Comparison of ENCODE assay signal across 8 cellular contexts in genomic region chr1:43348343-43348808, GRCh38. TPM values are rescaled to one million over a fixed set of nuclear protein-coding genes. Genes with fewer than 3 reads are reported as not detected.
A peak's percentile ranks its signal among the peaks of the same experiment; 100 is the strongest.
DNase-seq lines count a peak whose midpoint lies in the region; ATAC-seq, FAIRE-seq and TF ChIP-seq lines count a peak whose summit lies in the region.

No MANE protein-coding gene starts in this region.

- H3K4me3 ChIP-seq in RWPE2 (ENCODE audit: severe bottlenecking) (peak overlapping the region; percentile 40), fibroblast of mammary gland (ENCODE audit: control insufficient read depth, low read depth, low read length) (peak overlapping the region; percentile 47), pancreas (peak overlapping the region; percentile 39 to 60 (median 53))

- ATAC-seq in RWPE2 (ENCODE audit: low read depth) (peak; percentile 39), pancreas (peak; percentile 33 to 56 (median 46)), GM21381 (IDR thresholded peaks at IDR 0.05; ENCODE audit: unreplicated experiment) (no peak)

- TF ChIP-seq CTCF in RWPE2 (IDR thresholded peaks at IDR 0.05; ENCODE audit: poor library complexity, severe bottlenecking) (no peak), fibroblast of mammary gland (conservative IDR thresholded peaks at IDR 0.05; ENCODE audit: control insufficient read depth, insufficient read depth, low read depth, low read length) (no peak), pancreas (IDR thresholded peaks at IDR 0.05) (no peak)

- H3K36me3 ChIP-seq in RWPE2 (ENCODE audit: low read depth) = no peaks in the 10 kb centered on the region
- H3K36me3 ChIP-seq in pancreas = no peaks in the 10 kb centered on the region

- DNase-seq in HPDE6-E6E7 (ENCODE audit: extremely low spot score) (peak; percentile 56), RWPE2 (ENCODE audit: low spot score) (no peak), fibroblast of mammary gland (ENCODE audit: low read depth) (no peak), pancreas (no peak), RKO (ENCODE audit: low spot score) (no peak), SW 1271 (lab: John Stamatoyannopoulos, UW) (no peak)
- DNase-seq in stimulated activated CD4-positive, alpha-beta T cell treated with anti-CD3 and anti-CD28 coated beads, Interleukin-1b, Interleukin-23, amount 100 ng/mL, for 48 hours = no peak

- H3K27ac ChIP-seq in RWPE2 (ENCODE audit: poor library complexity, severe bottlenecking) (peak overlapping the region; percentile 71), pancreas (peak overlapping the region; percentile 99 to 100 (median 100))

- H3K9me3 ChIP-seq in RWPE2 (ENCODE audit: severe bottlenecking) (no peaks in the 10 kb centered on the region), pancreas (no peaks in the 10 kb centered on the region)

- 9 to 12% methylated on average over 22 of the region's 22 CpGs for WGBS in pancreas, 2 donors

- peaks cover 5% of the 10 kb centered on the region for H3K4me1 ChIP-seq in RWPE2 (ENCODE audit: insufficient read depth, poor library complexity, severe bottlenecking)
- peaks cover 0 to 10% (median 0%) of the 10 kb centered on the region in 3 donors for H3K4me1 ChIP-seq in pancreas

- intact Hi-C loops in pancreas (cut with DNase I) = no loop called here

- FAIRE-seq in pancreas (lab: Jason Lieb, UNC) = no peak

- no peaks in the 10 kb centered on the region for H3K27me3 ChIP-seq in RWPE2 (ENCODE audit: insufficient read depth, poor library complexity, severe bottlenecking)
- no peaks in the 10 kb centered on the region for H3K27me3 ChIP-seq in pancreas

RNA-seq across cellular contexts. Expression of gene CDC20, which starts 10.4 kb away (rescaled TPM):
- total RNA-seq in pancreas = 1 to 10 TPM in 3 of 6 donors, under 1 TPM in 3; 0.12 to 1.8 (median 0.80) TPM
- under 1 TPM; 0.23 to 0.61 TPM for polyA plus RNA-seq in pancreas

RNA-seq across cellular contexts. Expression of gene MPL, which starts 10.8 kb away (rescaled TPM):
- under 1 TPM in 4 of 6 donors, not detected in 2; 0.12 to 0.43 (median 0.19) TPM for total RNA-seq in pancreas
- polyA plus RNA-seq in pancreas = under 1 TPM; 0.08 to 0.09 TPM

RNA-seq across cellular contexts. Expression of gene ELOVL1, which starts 19.4 kb away (rescaled TPM):
- 10 to 100 TPM; 22.8 to 44.9 (median 29.5) TPM for total RNA-seq in pancreas
- polyA plus RNA-seq in pancreas = 10 to 100 TPM; 32.2 to 43.5 TPM

RNA-seq across cellular contexts. Expression of gene MED8, which starts 41.2 kb away (rescaled TPM):
- total RNA-seq in pancreas = 10 to 100 TPM; 13.5 to 22.6 (median 16.6) TPM
- polyA plus RNA-seq in pancreas = 10 to 100 TPM; 15.3 to 24.8 TPM

RNA-seq across cellular contexts. Expression of gene SZT2, which starts 41.3 kb away (rescaled TPM):
- 10 to 100 TPM; 18.5 to 30.8 (median 23.4) TPM for total RNA-seq in pancreas
- 10 to 100 TPM; 23.4 to 54.9 TPM for polyA plus RNA-seq in pancreas
